In the genomic region with DNA sequence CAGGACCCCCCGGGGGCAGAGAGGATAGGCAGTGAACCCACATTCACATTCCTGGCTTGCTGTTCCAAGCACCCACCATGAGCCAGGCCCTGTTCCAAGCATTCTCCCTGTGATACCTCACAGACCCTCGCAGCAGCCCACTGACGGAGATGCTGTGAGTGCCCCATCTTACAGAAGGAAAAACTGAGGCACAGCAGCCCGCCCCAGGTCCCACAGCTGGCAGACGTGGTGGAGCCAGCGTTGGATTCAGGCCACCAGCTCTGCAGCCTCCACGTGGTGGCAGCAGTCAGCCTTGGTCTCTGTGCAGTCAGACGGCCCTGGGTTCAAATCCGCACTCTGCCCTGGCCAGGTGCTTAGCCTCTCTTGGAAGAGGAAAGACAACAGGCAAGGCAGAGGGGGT, we compare ENCODE assay signal across 1 cellular context.
A peak's percentile ranks its signal among the peaks of the same experiment; 100 is the strongest.
TF ChIP-seq lines count a peak whose summit lies in the region.

No MANE protein-coding gene starts in this region.

TF ChIP-seq in K562, 482 proteins besides CTCF, POLR2A, EP300 and RAD21:
- TF ChIP-seq HNRNPL (IDR thresholded peaks at IDR 0.05; ENCODE audit: low read depth, low read length) (no peak), LARP7 (IDR thresholded peaks at IDR 0.05) (no peak), BCOR (IDR thresholded peaks at IDR 0.05) (peak; percentile 75), CBX1 (IDR thresholded peaks at IDR 0.05; ENCODE audit: low read depth) (0 out of 2 replicates have a peak, but pooled peaks have one; percentile 70), FUS (optimal IDR thresholded peaks at IDR 0.05; ENCODE audit: low read depth, low read length) (no peak), NR2C2 (CRISPR knock-in tag; IDR thresholded peaks at IDR 0.05) (no peak), NR2C2 (tag; IDR thresholded peaks at IDR 0.05) (no peak), ZBTB1 (CRISPR knock-in tag; IDR thresholded peaks at IDR 0.05; ENCODE audit: borderline replicate concordance, low read depth) (no peak), KHSRP (IDR thresholded peaks at IDR 0.05) (no peak), SIN3A (IDR thresholded peaks at IDR 0.05; ENCODE audit: borderline replicate concordance in 2 of 2, control insufficient read depth in 1 of 2, low read depth in 2 of 2, low read length in 2 of 2) (no peak), SMC3 (conservative IDR thresholded peaks at IDR 0.05; ENCODE audit: insufficient read depth, low read depth, low read length) (0 out of 2 replicates have a peak, but pooled peaks have one; percentile 20), RBM25 (IDR thresholded peaks at IDR 0.05; ENCODE audit: low read depth, low read length, severe bottlenecking) (peak; percentile 41), RCOR1 (IDR thresholded peaks at IDR 0.05; ENCODE audit: borderline replicate concordance in 1 of 2, low read depth in 2 of 2, low read length in 2 of 2) (0 out of 4 replicates have a peak, but pooled peaks of 1 of the 2 experiments have one; percentile 42), HCFC1 (IDR thresholded peaks at IDR 0.05; ENCODE audit: low read depth, low read length) (no peak), YBX1 (IDR thresholded peaks at IDR 0.05) (no peak), FOSL1 (tag; conservative IDR thresholded peaks at IDR 0.05) (no peak), SRSF1 (IDR thresholded peaks at IDR 0.05; ENCODE audit: low read depth, low read length) (no peak), KDM2B (CRISPR knock-in tag; IDR thresholded peaks at IDR 0.05) (no peak), SMARCA5 (IDR thresholded peaks at IDR 0.05) (peak; percentile 69; the same call in 1 of the 2 replicates), HNRNPUL1 (IDR thresholded peaks at IDR 0.05; ENCODE audit: low read length) (no peak), TEAD4 (IDR thresholded peaks at IDR 0.05; ENCODE audit: low read length) (no peak), TEAD4 (CRISPR knock-in tag; IDR thresholded peaks at IDR 0.05; ENCODE audit: borderline replicate concordance) (no peak), BMI1 (IDR thresholded peaks at IDR 0.05; ENCODE audit: low read length) (no peak), KDM1A (IDR thresholded peaks at IDR 0.05) (peak in 1 of 2 experiments; percentile 48; a peak in 1 of 4 replicates)
- TF ChIP-seq, protein P1, sequence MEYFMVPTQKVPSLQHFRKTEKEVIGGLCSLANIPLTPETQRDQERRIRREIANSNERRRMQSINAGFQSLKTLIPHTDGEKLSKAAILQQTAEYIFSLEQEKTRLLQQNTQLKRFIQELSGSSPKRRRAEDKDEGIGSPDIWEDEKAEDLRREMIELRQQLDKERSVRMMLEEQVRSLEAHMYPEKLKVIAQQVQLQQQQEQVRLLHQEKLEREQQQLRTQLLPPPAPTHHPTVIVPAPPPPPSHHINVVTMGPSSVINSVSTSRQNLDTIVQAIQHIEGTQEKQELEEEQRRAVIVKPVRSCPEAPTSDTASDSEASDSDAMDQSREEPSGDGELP (CRISPR knock-in tag; IDR thresholded peaks at IDR 0.05; ENCODE audit: borderline replicate concordance): 0 out of 2 replicates have a peak, but pooled peaks have one; percentile 61
- TF ChIP-seq, protein P2, sequence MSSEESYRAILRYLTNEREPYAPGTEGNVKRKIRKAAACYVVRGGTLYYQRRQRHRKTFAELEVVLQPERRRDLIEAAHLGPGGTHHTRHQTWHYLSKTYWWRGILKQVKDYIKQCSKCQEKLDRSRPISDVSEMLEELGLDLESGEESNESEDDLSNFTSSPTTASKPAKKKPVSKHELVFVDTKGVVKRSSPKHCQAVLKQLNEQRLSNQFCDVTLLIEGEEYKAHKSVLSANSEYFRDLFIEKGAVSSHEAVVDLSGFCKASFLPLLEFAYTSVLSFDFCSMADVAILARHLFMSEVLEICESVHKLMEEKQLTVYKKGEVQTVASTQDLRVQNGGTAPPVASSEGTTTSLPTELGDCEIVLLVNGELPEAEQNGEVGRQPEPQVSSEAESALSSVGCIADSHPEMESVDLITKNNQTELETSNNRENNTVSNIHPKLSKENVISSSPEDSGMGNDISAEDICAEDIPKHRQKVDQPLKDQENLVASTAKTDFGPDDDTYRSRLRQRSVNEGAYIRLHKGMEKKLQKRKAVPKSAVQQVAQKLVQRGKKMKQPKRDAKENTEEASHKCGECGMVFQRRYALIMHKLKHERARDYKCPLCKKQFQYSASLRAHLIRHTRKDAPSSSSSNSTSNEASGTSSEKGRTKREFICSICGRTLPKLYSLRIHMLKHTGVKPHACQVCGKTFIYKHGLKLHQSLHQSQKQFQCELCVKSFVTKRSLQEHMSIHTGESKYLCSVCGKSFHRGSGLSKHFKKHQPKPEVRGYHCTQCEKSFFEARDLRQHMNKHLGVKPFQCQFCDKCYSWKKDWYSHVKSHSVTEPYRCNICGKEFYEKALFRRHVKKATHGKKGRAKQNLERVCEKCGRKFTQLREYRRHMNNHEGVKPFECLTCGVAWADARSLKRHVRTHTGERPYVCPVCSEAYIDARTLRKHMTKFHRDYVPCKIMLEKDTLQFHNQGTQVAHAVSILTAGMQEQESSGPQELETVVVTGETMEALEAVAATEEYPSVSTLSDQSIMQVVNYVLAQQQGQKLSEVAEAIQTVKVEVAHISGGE (CRISPR knock-in tag; IDR thresholded peaks at IDR 0.05): no peak
TF ChIP-seq in K562: peak in this region for 8.
